ENCODE assay signal across 30 cellular contexts in the genomic region with DNA sequence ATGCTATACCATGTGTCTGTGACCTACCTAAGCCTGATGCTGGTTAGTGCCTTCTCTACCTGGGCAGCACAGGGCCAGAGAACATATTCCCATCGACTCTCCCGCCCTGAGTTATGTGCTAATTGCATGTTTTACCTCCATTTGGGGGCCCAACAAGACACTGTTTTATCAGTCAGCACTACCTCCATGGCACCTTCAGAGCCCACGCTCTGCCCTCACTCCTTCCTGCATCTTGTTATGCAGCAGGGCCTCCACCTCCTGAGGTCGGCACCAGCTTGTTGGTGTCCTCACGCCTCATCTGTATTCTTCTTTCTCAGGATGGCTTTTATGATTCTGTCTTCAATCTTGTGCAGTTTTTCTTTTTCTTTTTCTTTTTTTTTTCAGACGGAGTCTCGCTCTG. TPM values are rescaled to one million over a fixed set of nuclear protein-coding genes. Genes with fewer than 3 reads are reported as not detected.
DNase-seq lines count a peak whose midpoint lies in the region; ATAC-seq, FAIRE-seq and TF ChIP-seq lines count a peak whose summit lies in the region.
"Had no signal": no experiment of that assay in that cellular context is flagged by ENCODE, and none has a peak within 500 bp of the region (broad histone marks: within the 10 kb centered on the region; RNA-seq: fewer than 3 reads in every experiment).

No MANE protein-coding gene starts in this region.

- H3K4me1 Mint-ChIP-seq in activated CD4-positive, alpha-beta T cell treated with anti-CD3 and anti-CD28 coated beads for 36 hours = peaks cover 19% of the 10 kb centered on the region
- peaks cover 9% of the 10 kb centered on the region for H3K4me1 Mint-ChIP-seq in CD14-positive monocyte
- peaks cover 3% of the 10 kb centered on the region for H3K4me1 Mint-ChIP-seq in astrocyte (ENCODE audit: low read depth, unreplicated experiment)

- H2AFZ ChIP-seq in astrocyte (ENCODE audit: low read depth, low read length) = no peak overlapping the region
- H2AFZ ChIP-seq in osteoblast (ENCODE audit: low read length) = no peak overlapping the region
- H2AFZ ChIP-seq: GM23248, parathyroid adenoma had no signal

- H3K4me1 ChIP-seq in astrocyte (ENCODE audit: insufficient read depth, low read length) (no peaks in the 10 kb centered on the region), osteoblast (ENCODE audit: insufficient read depth, low read length) (no peaks in the 10 kb centered on the region)
- H3K4me1 ChIP-seq: parathyroid adenoma, right atrium auricular region, testis had no signal

- H3K27me3 ChIP-seq in astrocyte (ENCODE audit: insufficient read depth, low read length) (no peaks in the 10 kb centered on the region), osteoblast (ENCODE audit: insufficient read depth, low read length) (no peaks in the 10 kb centered on the region)
- H3K27me3 ChIP-seq: brain microvascular endothelial cell, heart left ventricle, right atrium auricular region, testis had no signal

- POLR2A ChIA-PET in activated CD4-positive, alpha-beta T cell treated with anti-CD3 and anti-CD28 coated beads for 36 hours (lab: Charles Lee) = no interaction called here

- H3K4me3 Mint-ChIP-seq in activated CD4-positive, alpha-beta T cell treated with anti-CD3 and anti-CD28 coated beads for 36 hours = no peak overlapping the region
- no peak overlapping the region for H3K4me3 Mint-ChIP-seq in CD14-positive monocyte
- no peak overlapping the region for H3K4me3 Mint-ChIP-seq in astrocyte (ENCODE audit: unreplicated experiment)
- H3K4me3 Mint-ChIP-seq: activated T-helper 1 cell treated with anti-CD3 and anti-CD28 coated beads, Interleukin-12 subunit alpha, Interleukin-12 subunit beta, Interleukin-2, Interleukin-4 antibody, amounts not matched to agents 30 ng/mL and 10 ng/mL and 1 ng/mL, durations not matched to agents 14 hours and 24 hours and 36 hours; T-helper 17 cell had no signal

- no peak for DNase-seq in activated CD4-positive, alpha-beta T cell treated with anti-CD3 and anti-CD28 coated beads for 36 hours
- no peak for DNase-seq in activated CD4-positive, alpha-beta T cell treated with anti-CD3 and anti-CD28 coated beads, Interleukin-2, amount 50 U/mL, for 4 hours
- DNase-seq in CD14-positive monocyte (ENCODE audit: low spot score) (peak; percentile 8), astrocyte (ENCODE audit: low read depth) (no peak), osteoblast (ENCODE audit: insufficient read length, low spot score, missing footprints) (peak; percentile 54), NOMO-1 treated with dmso at 0.1 percent for 144 hours (lab: John Stamatoyannopoulos, UW; ENCODE audit: unreplicated experiment) (no peak), GM13977 (ENCODE audit: low spot score) (no peak), Kasumi-1 (lab: John Stamatoyannopoulos, UW) (no peak)
- DNase-seq: activated CD4-positive, CD25-positive, alpha-beta regulatory T cell treated with anti-CD3 and anti-CD28 coated beads, Interleukin-2, amount 50 U/mL, for 72 hours; brain microvascular endothelial cell; effector CD4-positive, alpha-beta T cell; erythroblast; GM23248; NCI-H1436 treated with DMSO at 0.1 percent for 48 hours; NCI-H446; NCI-H774; SK-N-SH; stimulated activated CD4-positive, alpha-beta T cell treated with anti-CD3 and anti-CD28 coated beads, Interleukin-12 subunit alpha, Interleukin-12 subunit beta, amount 100 ng/mL, for 4 hours; stimulated activated CD4-positive, alpha-beta T cell treated with anti-CD3 and anti-CD28 coated beads, Interleukin-4, amount 100 ng/mL, for 1 hour; T-helper 17 cell; testis had no signal

- intact Hi-C loops in activated CD4-positive, alpha-beta T cell treated with anti-CD3 and anti-CD28 coated beads for 36 hours (cut with DNase I, micrococcal nuclease) = no loop called here
- intact Hi-C loops in CD14-positive monocyte (cut with micrococcal nuclease) = no loop called here

- in situ Hi-C loops in GM13977 (cut with MboI; ENCODE audit: low pct_unique_long_range_greater_than_20kb, low sequenced_read_pairs, unreplicated experiment) = loop anchor here (10.0 kb wide), 1 partner anchor 461 kb away; no protein-coding TSS in a partner anchor

- H3K4me2 ChIP-seq in astrocyte (ENCODE audit: low read length) (no peak overlapping the region), osteoblast (ENCODE audit: insufficient read depth, low read length) (no peak overlapping the region)
- H3K4me2 ChIP-seq: KMS-11, SK-N-SH had no signal

- H3K36me3 ChIP-seq in astrocyte (ENCODE audit: insufficient read depth, low read length) = no peaks in the 10 kb centered on the region
- no peaks in the 10 kb centered on the region for H3K36me3 ChIP-seq in osteoblast (ENCODE audit: insufficient read depth, low read length)
- H3K36me3 ChIP-seq: brain microvascular endothelial cell, heart left ventricle, right atrium auricular region had no signal

- H3K36me3 Mint-ChIP-seq in activated CD4-positive, alpha-beta T cell treated with anti-CD3 and anti-CD28 coated beads for 36 hours (ENCODE audit: low read depth) = peaks cover 4% of the 10 kb centered on the region
- H3K36me3 Mint-ChIP-seq in CD14-positive monocyte (no peaks in the 10 kb centered on the region), astrocyte (ENCODE audit: low read depth, unreplicated experiment) (peaks cover 10% of the 10 kb centered on the region)

- H3K27ac ChIP-seq in astrocyte (ENCODE audit: low read depth, low read length) = no peak overlapping the region
- no peak overlapping the region for H3K27ac ChIP-seq in osteoblast (ENCODE audit: low read depth, low read length)
- H3K27ac ChIP-seq: 22Rv1, HL-60, KMS-11, parathyroid adenoma had no signal

- FAIRE-seq in astrocyte (lab: Jason Lieb, UNC) = no peak
- FAIRE-seq: urothelium cell line had no signal

- TF ChIP-seq CTCF in CD14-positive monocyte (IDR thresholded peaks at IDR 0.05) = no peak
- no peak for TF ChIP-seq CTCF in astrocyte (IDR thresholded peaks at IDR 0.05; ENCODE audit: insufficient read depth, low read depth, low read length)
- no peak for TF ChIP-seq CTCF in osteoblast (IDR thresholded peaks at IDR 0.05; ENCODE audit: extremely low read depth, low read depth, low read length)
- no peak for TF ChIP-seq CTCF in GM13977 (IDR thresholded peaks at IDR 0.05; ENCODE audit: extremely low read depth, insufficient read depth, missing control alignments)

- H3K9me3 Mint-ChIP-seq in activated CD4-positive, alpha-beta T cell treated with anti-CD3 and anti-CD28 coated beads for 36 hours (ENCODE audit: low read depth) = peaks cover 18% of the 10 kb centered on the region
- H3K9me3 Mint-ChIP-seq in CD14-positive monocyte (peaks cover 0 to 7% (median 2%) of the 10 kb centered on the region in 7 donors), astrocyte (ENCODE audit: unreplicated experiment) (peaks cover 27% of the 10 kb centered on the region)

- H3K4me3 ChIP-seq in astrocyte (ENCODE audit: insufficient read depth, low read depth, low read length) = no peak overlapping the region
- no peak overlapping the region for H3K4me3 ChIP-seq in osteoblast (ENCODE audit: insufficient read depth, low read length)
- H3K4me3 ChIP-seq: GM23248, heart left ventricle, lung, right atrium auricular region, testis had no signal

- H3K9ac ChIP-seq in astrocyte (ENCODE audit: low read length) = no peak overlapping the region
- H3K9ac ChIP-seq: GM23248, KMS-11, parathyroid adenoma, SK-N-SH had no signal

- ATAC-seq in activated CD4-positive, alpha-beta T cell treated with anti-CD3 and anti-CD28 coated beads for 36 hours = no peak

- peaks cover 12% of the 10 kb centered on the region for H4K20me1 ChIP-seq in astrocyte (ENCODE audit: insufficient read depth, low read length)
- no peaks in the 10 kb centered on the region for H4K20me1 ChIP-seq in osteoblast (ENCODE audit: insufficient read depth, low read length)

- H3K27ac Mint-ChIP-seq in activated CD4-positive, alpha-beta T cell treated with anti-CD3 and anti-CD28 coated beads for 36 hours = peak overlapping the region; percentile 85
- peak overlapping the region in 2 of 7 donors; percentile 2 to 26 for H3K27ac Mint-ChIP-seq in CD14-positive monocyte
- H3K27ac Mint-ChIP-seq in astrocyte (ENCODE audit: unreplicated experiment) = peak overlapping the region; percentile 85
- H3K27ac Mint-ChIP-seq: T-helper 17 cell had no signal

- H3K27me3 Mint-ChIP-seq in activated CD4-positive, alpha-beta T cell treated with anti-CD3 and anti-CD28 coated beads for 36 hours = no peaks in the 10 kb centered on the region
- H3K27me3 Mint-ChIP-seq in CD14-positive monocyte (ENCODE audit: low read depth in 3 of 3) (peaks cover 9 to 12% (median 9%) of the 10 kb centered on the region in 3 donors), astrocyte (ENCODE audit: low read depth, unreplicated experiment) (no peaks in the 10 kb centered on the region)
- H3K27me3 Mint-ChIP-seq: T-helper 17 cell had no signal

- CTCF ChIA-PET in activated CD4-positive, alpha-beta T cell treated with anti-CD3 and anti-CD28 coated beads for 36 hours (lab: Charles Lee) = interaction anchor here (1.2 kb wide), 1 partner anchor 10 kb away, joined by 5 read pairs; no protein-coding TSS in a partner anchor

- no peaks in the 10 kb centered on the region for H3K79me2 ChIP-seq in astrocyte (ENCODE audit: insufficient read depth, low read length)
- no peaks in the 10 kb centered on the region for H3K79me2 ChIP-seq in osteoblast (ENCODE audit: insufficient read depth, low read length)
- H3K79me2 ChIP-seq: parathyroid adenoma had no signal

- H3K9me3 ChIP-seq in astrocyte (ENCODE audit: insufficient read depth, low read depth, low read length) = peaks cover 19% of the 10 kb centered on the region
- H3K9me3 ChIP-seq in osteoblast (ENCODE audit: low read depth, low read length) = peaks cover 5% of the 10 kb centered on the region
- H3K9me3 ChIP-seq: right atrium auricular region, SK-N-SH, testis had no signal

RNA-seq across cellular contexts. Expression of a gene that starts 11.9 kb away (rescaled TPM):
- under 1 TPM in 1 of 2 experiments, not detected in 1; 0.04 TPM for total RNA-seq in activated CD4-positive, alpha-beta T cell treated with anti-CD3 and anti-CD28 coated beads for 36 hours
- not detected for polyA plus RNA-seq in CD14-positive monocyte
- total RNA-seq in astrocyte = 2.6 and 4.1 TPM in 2 replicates
- 0.36 and 0.88 TPM in 2 replicates for total RNA-seq in osteoblast
- total RNA-seq: activated T-helper 1 cell treated with anti-CD3 and anti-CD28 coated beads, Interleukin-12 subunit alpha, Interleukin-12 subunit beta, Interleukin-2, Interleukin-4 antibody, amounts not matched to agents 30 ng/mL and 10 ng/mL and 1 ng/mL, durations not matched to agents 14 hours and 24 hours and 36 hours had no signal

Comparison
In these comparisons a context has a peak if more than half of its experiments do, and no peak if none do; other contexts are left out.
1. DNase-seq: peak in CD14-positive monocyte (single experiment) and osteoblast (single experiment); none in activated CD4-positive, alpha-beta T cell treated with anti-CD3 and anti-CD28 coated beads for 36 hours (single experiment), activated CD4-positive, alpha-beta T cell treated with anti-CD3 and anti-CD28 coated beads, Interleukin-2, amount 50 U/mL, for 4 hours (0 of 2), astrocyte (single experiment), NOMO-1 treated with dmso at 0.1 percent for 144 hours (single experiment), GM13977 (single experiment) and Kasumi-1 (0 of 2).